16 cellular contexts compared by ENCODE assay signal in genomic region chr9:13448482-13448881, GRCh38.
DNase-seq lines count a peak whose midpoint lies in the region; ATAC-seq and TF ChIP-seq lines count a peak whose summit lies in the region.
"Had no signal": no experiment of that assay in that cellular context is flagged by ENCODE, and none has a peak within 500 bp of the region (broad histone marks: within the 10 kb centered on the region; RNA-seq: fewer than 3 reads in every experiment).

No MANE protein-coding gene starts in this region.

- H3K4me1 ChIP-seq in heart right ventricle (peaks cover 6 to 61% (median 36%) of the 10 kb centered on the region in 9 donors), psoas muscle (peaks cover 23% of the 10 kb centered on the region)
- H3K4me1 ChIP-seq: Caco-2 had no signal

- H3K27me3 ChIP-seq in heart right ventricle (no peaks in the 10 kb centered on the region), psoas muscle (ENCODE audit: insufficient read depth in 3 of 3, low read length in 2 of 3) (no peaks in the 10 kb centered on the region)
- H3K27me3 ChIP-seq: BLaER1 had no signal

- peaks cover 63% of the 10 kb centered on the region for H3K4me1 Mint-ChIP-seq in endothelial cell (ENCODE audit: unreplicated experiment)
- H3K4me1 Mint-ChIP-seq: B cell; CD4-positive, CD25-positive, alpha-beta regulatory T cell had no signal

- WGBS in heart right ventricle, 2 donors, result 83 to 86% methylated on average over 2 of the region's 2 CpGs
- WGBS in psoas muscle, 3 donors, result 82 to 86% (median 85%) methylated on average over 2 of the region's 2 CpGs

- ATAC-seq in heart right ventricle, result no peak
- no peak for ATAC-seq in Right ventricle myocardium superior (ENCODE audit: poor library complexity)
- ATAC-seq in psoas muscle, result no peak
- no peak for ATAC-seq in GM21717 (IDR thresholded peaks at IDR 0.05; ENCODE audit: unreplicated experiment)
- ATAC-seq: CD8-positive, alpha-beta T cell had no signal

- H3K9me3 Mint-ChIP-seq in endothelial cell (ENCODE audit: unreplicated experiment), result no peaks in the 10 kb centered on the region
- H3K9me3 Mint-ChIP-seq: CD8-positive, alpha-beta T cell had no signal

- H3K36me3 ChIP-seq in heart right ventricle (no peaks in the 10 kb centered on the region), SK-N-MC (ENCODE audit: insufficient read depth, low read length) (no peaks in the 10 kb centered on the region), psoas muscle (ENCODE audit: insufficient read depth in 1 of 2, low read depth in 1 of 2) (no peaks in the 10 kb centered on the region)
- H3K36me3 ChIP-seq: BLaER1 had no signal

- H3K27me3 Mint-ChIP-seq in endothelial cell (ENCODE audit: unreplicated experiment), result peaks cover 2% of the 10 kb centered on the region
- H3K27me3 Mint-ChIP-seq: B cell; CD4-positive, CD25-positive, alpha-beta regulatory T cell had no signal

- H3K4me3 Mint-ChIP-seq in endothelial cell (ENCODE audit: unreplicated experiment), result no peak overlapping the region
- H3K4me3 Mint-ChIP-seq: B cell; CD4-positive, CD25-positive, alpha-beta regulatory T cell; CD8-positive, alpha-beta T cell had no signal

- H3K27ac ChIP-seq in heart right ventricle (peak overlapping the region in 8 of 10 donors; percentile 13 to 83 (median 59)), SK-N-MC (peak overlapping the region; percentile 81; the same call in 1 of the 2 replicates), psoas muscle (no peak overlapping the region)
- H3K27ac ChIP-seq: BLaER1, C4-2B, GM23248 had no signal

- no peak for DNase-seq in heart right ventricle
- no peak for DNase-seq in Right ventricle myocardium superior
- DNase-seq in SK-N-MC (ENCODE audit: low read depth, low spot score), result no peak
- DNase-seq in endothelial cell (ENCODE audit: low spot score), result no peak
- DNase-seq in psoas muscle, result no peak
- DNase-seq in AML-193 (lab: John Stamatoyannopoulos, UW), result no peak
- DNase-seq: Caco-2; CD4-positive, CD25-positive, alpha-beta regulatory T cell; CD8-positive, alpha-beta T cell; DND-41; GM23248; HCEC 1CT had no signal

- H3K9me3 ChIP-seq in heart right ventricle (no peaks in the 10 kb centered on the region), SK-N-MC (ENCODE audit: low read depth, low read length) (no peaks in the 10 kb centered on the region), psoas muscle (no peaks in the 10 kb centered on the region)
- H3K9me3 ChIP-seq: BLaER1, Caco-2 had no signal

- H3K4me3 ChIP-seq in heart right ventricle (peak overlapping the region in 1 of 10 donors; percentile 39), SK-N-MC (no peak overlapping the region), psoas muscle (peak overlapping the region; percentile 24)
- H3K4me3 ChIP-seq: BLaER1, GM23248 had no signal

- H3K9ac ChIP-seq in SK-N-MC (ENCODE audit: insufficient read length), result no peak overlapping the region
- H3K9ac ChIP-seq: BLaER1, GM23248 had no signal

- intact Hi-C loops in heart right ventricle (cut with DNase I) (loop anchor here in 9 of 10 donors (5.0 to 10.0 kb wide), 13 partner anchors 69 to 904 kb away; no protein-coding TSS in a partner anchor), Right ventricle myocardium superior (cut with DNase I) (no loop called here), psoas muscle (cut with DNase I) (loop anchor here in 1 of 2 donors (10.0 kb wide), 1 partner anchor 106 kb away; no protein-coding TSS in a partner anchor)

- no peak for TF ChIP-seq CTCF in heart right ventricle (IDR thresholded peaks at IDR 0.05)
- TF ChIP-seq CTCF in endothelial cell (IDR thresholded peaks at IDR 0.05; ENCODE audit: unreplicated experiment), result no peak
- TF ChIP-seq CTCF in psoas muscle (IDR thresholded peaks at IDR 0.05), result no peak

- no peaks in the 10 kb centered on the region for H3K36me3 Mint-ChIP-seq in endothelial cell (ENCODE audit: low read depth, unreplicated experiment)
- H3K36me3 Mint-ChIP-seq: CD4-positive, CD25-positive, alpha-beta regulatory T cell; CD8-positive, alpha-beta T cell had no signal

- peak overlapping the region; percentile 76 for H3K27ac Mint-ChIP-seq in endothelial cell (ENCODE audit: unreplicated experiment)
- H3K27ac Mint-ChIP-seq: B cell; CD4-positive, CD25-positive, alpha-beta regulatory T cell; CD8-positive, alpha-beta T cell had no signal
